In the genomic region with DNA sequence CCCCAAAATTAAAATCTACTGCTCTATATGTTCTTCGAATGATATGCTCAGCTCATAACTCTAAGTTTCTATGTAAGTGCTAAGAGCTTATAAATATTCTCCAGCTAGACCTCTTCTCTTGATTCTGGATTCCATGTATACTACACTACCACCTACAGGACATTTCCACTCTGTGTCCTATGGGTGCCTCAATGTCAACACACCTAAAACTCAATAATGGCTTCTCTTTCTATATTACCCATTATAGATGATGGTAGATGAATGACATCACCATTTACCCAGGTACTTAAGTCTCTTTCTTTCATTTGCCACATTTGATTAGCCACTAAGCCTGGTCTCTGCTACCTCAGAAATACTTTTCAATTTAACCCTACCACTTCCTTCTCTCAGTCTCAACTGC, we compare ENCODE assay signal across 9 cellular contexts. TPM values are rescaled to one million over a fixed set of nuclear protein-coding genes. Genes with fewer than 3 reads are reported as not detected.
DNase-seq lines count a peak whose midpoint lies in the region; ATAC-seq and TF ChIP-seq lines count a peak whose summit lies in the region.
"Had no signal": no experiment of that assay in that cellular context is flagged by ENCODE, and none has a peak within 500 bp of the region (broad histone marks: within the 10 kb centered on the region; RNA-seq: fewer than 3 reads in every experiment).

No MANE protein-coding gene starts in this region.

- H3K27me3 Mint-ChIP-seq in activated CD4-positive, alpha-beta T cell treated with anti-CD3 and anti-CD28 coated beads for 36 hours: no peaks in the 10 kb centered on the region
- H3K27me3 Mint-ChIP-seq in activated CD4-positive, alpha-beta T cell treated with anti-CD3 and anti-CD28 coated beads, Interleukin-2, amount 10 ng/mL, durations not matched to agents 7 days and 5 days: no peaks in the 10 kb centered on the region
- no peaks in the 10 kb centered on the region for H3K27me3 Mint-ChIP-seq in activated CD4-positive, alpha-beta T cell treated with anti-CD3 and anti-CD28 coated beads, Interleukin-2, amount 10 ng/mL, durations not matched to agents 24 days and 14 days
- peaks cover 2% of the 10 kb centered on the region for H3K27me3 Mint-ChIP-seq in activated T-helper 1 cell treated with anti-CD3 and anti-CD28 coated beads, Interleukin-12 subunit alpha, Interleukin-12 subunit beta, Interleukin-2, Interleukin-4 antibody, amounts not matched to agents 30 ng/mL and 10 ng/mL and 1 ng/mL, durations not matched to agents 14 hours and 24 hours and 36 hours (ENCODE audit: insufficient read depth)

- no peaks in the 10 kb centered on the region for H3K9me3 Mint-ChIP-seq in activated CD4-positive, alpha-beta T cell treated with anti-CD3 and anti-CD28 coated beads for 36 hours (ENCODE audit: low read depth)
- H3K9me3 Mint-ChIP-seq in activated CD4-positive, alpha-beta T cell treated with anti-CD3 and anti-CD28 coated beads, Interleukin-2, amount 10 ng/mL, durations not matched to agents 7 days and 5 days: peaks cover 7% of the 10 kb centered on the region
- peaks cover 11% of the 10 kb centered on the region for H3K9me3 Mint-ChIP-seq in activated CD4-positive, alpha-beta T cell treated with anti-CD3 and anti-CD28 coated beads, Interleukin-2, amount 10 ng/mL, durations not matched to agents 24 days and 14 days
- no peaks in the 10 kb centered on the region for H3K9me3 Mint-ChIP-seq in activated T-helper 1 cell treated with anti-CD3 and anti-CD28 coated beads, Interleukin-12 subunit alpha, Interleukin-12 subunit beta, Interleukin-2, Interleukin-4 antibody, amounts not matched to agents 30 ng/mL and 10 ng/mL and 1 ng/mL, durations not matched to agents 14 hours and 24 hours and 36 hours

- peaks cover 13% of the 10 kb centered on the region for H3K4me1 Mint-ChIP-seq in activated CD4-positive, alpha-beta T cell treated with anti-CD3 and anti-CD28 coated beads for 36 hours
- peaks cover 30% of the 10 kb centered on the region for H3K4me1 Mint-ChIP-seq in activated CD4-positive, alpha-beta T cell treated with anti-CD3 and anti-CD28 coated beads, Interleukin-2, amount 10 ng/mL, durations not matched to agents 7 days and 5 days
- peaks cover 20% of the 10 kb centered on the region for H3K4me1 Mint-ChIP-seq in activated CD4-positive, alpha-beta T cell treated with anti-CD3 and anti-CD28 coated beads, Interleukin-2, amount 10 ng/mL, durations not matched to agents 24 days and 14 days
- H3K4me1 Mint-ChIP-seq in activated T-helper 1 cell treated with anti-CD3 and anti-CD28 coated beads, Interleukin-12 subunit alpha, Interleukin-12 subunit beta, Interleukin-2, Interleukin-4 antibody, amounts not matched to agents 30 ng/mL and 10 ng/mL and 1 ng/mL, durations not matched to agents 14 hours and 24 hours and 36 hours (ENCODE audit: low read depth): peaks cover 21% of the 10 kb centered on the region

- intact Hi-C loops in activated CD4-positive, alpha-beta T cell treated with anti-CD3 and anti-CD28 coated beads for 36 hours (cut with DNase I, micrococcal nuclease): loop anchor here (2.0 to 5.0 kb wide), 3 partner anchors 85 to 237 kb away; partner anchors contain the start of gene GPR161 (in 1 of the 2)
- intact Hi-C loops in activated CD4-positive, alpha-beta T cell treated with anti-CD3 and anti-CD28 coated beads, Interleukin-2, amount 10 ng/mL, durations not matched to agents 24 days and 14 days (cut with micrococcal nuclease): loop anchor here (2.0 to 5.0 kb wide), 3 partner anchors 87 to 240 kb away; partner anchors contain the start of gene TIPRL
- intact Hi-C loops in activated T-helper 1 cell treated with anti-CD3 and anti-CD28 coated beads, Interleukin-12 subunit alpha, Interleukin-12 subunit beta, Interleukin-2, Interleukin-4 antibody, amounts not matched to agents 30 ng/mL and 10 ng/mL and 1 ng/mL, durations not matched to agents 14 hours and 24 hours and 36 hours (cut with micrococcal nuclease): loop anchor here (1.0 to 2.0 kb wide), 3 partner anchors 87 to 238 kb away; partner anchors contain the start of gene TIPRL

- no peak overlapping the region for H3K27ac Mint-ChIP-seq in activated CD4-positive, alpha-beta T cell treated with anti-CD3 and anti-CD28 coated beads for 36 hours
- H3K27ac Mint-ChIP-seq in activated CD4-positive, alpha-beta T cell treated with anti-CD3 and anti-CD28 coated beads, Interleukin-2, amount 10 ng/mL, durations not matched to agents 7 days and 5 days: no peak overlapping the region
- no peak overlapping the region for H3K27ac Mint-ChIP-seq in activated CD4-positive, alpha-beta T cell treated with anti-CD3 and anti-CD28 coated beads, Interleukin-2, amount 10 ng/mL, durations not matched to agents 24 days and 14 days
- no peak overlapping the region for H3K27ac Mint-ChIP-seq in activated T-helper 1 cell treated with anti-CD3 and anti-CD28 coated beads, Interleukin-12 subunit alpha, Interleukin-12 subunit beta, Interleukin-2, Interleukin-4 antibody, amounts not matched to agents 30 ng/mL and 10 ng/mL and 1 ng/mL, durations not matched to agents 14 hours and 24 hours and 36 hours

- CTCF ChIA-PET in activated CD4-positive, alpha-beta T cell treated with anti-CD3 and anti-CD28 coated beads for 36 hours (lab: Charles Lee): interaction anchor here (0.9 to 2.4 kb wide), 2 partner anchors 13 to 21 kb away, joined by 3 to 8 read pairs; no protein-coding TSS in a partner anchor
- CTCF ChIA-PET in activated CD4-positive, alpha-beta T cell treated with anti-CD3 and anti-CD28 coated beads, Interleukin-2, amount 10 ng/mL, durations not matched to agents 7 days and 5 days (lab: Charles Lee): interaction anchor here (0.5 to 1.5 kb wide), 5 partner anchors 9 to 842 kb away, joined by 3 to 6 read pairs (median 3); no protein-coding TSS in a partner anchor

- POLR2A ChIA-PET in activated CD4-positive, alpha-beta T cell treated with anti-CD3 and anti-CD28 coated beads for 36 hours (lab: Charles Lee): no interaction called here
- POLR2A ChIA-PET in activated CD4-positive, alpha-beta T cell treated with anti-CD3 and anti-CD28 coated beads, Interleukin-2, amount 10 ng/mL, durations not matched to agents 7 days and 5 days (lab: Charles Lee): interaction anchor here (1.0 kb wide), 1 partner anchor 86 kb away, joined by 3 read pairs; no protein-coding TSS in a partner anchor

- peaks cover 2% of the 10 kb centered on the region for H3K36me3 Mint-ChIP-seq in activated CD4-positive, alpha-beta T cell treated with anti-CD3 and anti-CD28 coated beads for 36 hours (ENCODE audit: low read depth)
- peaks cover 6% of the 10 kb centered on the region for H3K36me3 Mint-ChIP-seq in activated CD4-positive, alpha-beta T cell treated with anti-CD3 and anti-CD28 coated beads, Interleukin-2, amount 10 ng/mL, durations not matched to agents 7 days and 5 days (ENCODE audit: low read depth)
- H3K36me3 Mint-ChIP-seq in activated CD4-positive, alpha-beta T cell treated with anti-CD3 and anti-CD28 coated beads, Interleukin-2, amount 10 ng/mL, durations not matched to agents 24 days and 14 days (ENCODE audit: low read depth): peaks cover 2% of the 10 kb centered on the region
- peaks cover 8% of the 10 kb centered on the region for H3K36me3 Mint-ChIP-seq in activated T-helper 1 cell treated with anti-CD3 and anti-CD28 coated beads, Interleukin-12 subunit alpha, Interleukin-12 subunit beta, Interleukin-2, Interleukin-4 antibody, amounts not matched to agents 30 ng/mL and 10 ng/mL and 1 ng/mL, durations not matched to agents 14 hours and 24 hours and 36 hours (ENCODE audit: low read depth)
- H3K36me3 Mint-ChIP-seq: brain had no signal

- DNase-seq in activated CD4-positive, alpha-beta T cell treated with anti-CD3 and anti-CD28 coated beads for 36 hours: no peak
- no peak for DNase-seq in activated CD4-positive, alpha-beta T cell treated with anti-CD3 and anti-CD28 coated beads, Interleukin-2, amount 10 ng/mL, durations not matched to agents 7 days and 5 days
- DNase-seq in NCI-H2081 (lab: John Stamatoyannopoulos, UW) (peak; percentile 16 to 53), cerebellar cortex (ENCODE audit: low spot score) (peak; percentile 8), omental fat pad (ENCODE audit: low spot score) (no peak)
- no peak for DNase-seq in stimulated activated naive CD8-positive, alpha-beta T cell treated with anti-CD3 and anti-CD28 coated beads, Interleukin-15, Interleukin-2, amounts not matched to agents 100 U/mL and 50 U/mL, for 24 hours
- no peak for DNase-seq in activated CD4-positive, alpha-beta T cell treated with anti-CD3 and anti-CD28 coated beads, Interleukin-2, amount 10 ng/mL, durations not matched to agents 24 days and 14 days
- DNase-seq in activated T-helper 1 cell treated with anti-CD3 and anti-CD28 coated beads, Interleukin-12 subunit alpha, Interleukin-12 subunit beta, Interleukin-2, Interleukin-4 antibody, amounts not matched to agents 30 ng/mL and 10 ng/mL and 1 ng/mL, durations not matched to agents 14 hours and 24 hours and 36 hours (ENCODE audit: low spot score): no peak

- ATAC-seq in activated CD4-positive, alpha-beta T cell treated with anti-CD3 and anti-CD28 coated beads for 36 hours: peak; percentile 78
- ATAC-seq in stimulated activated naive CD8-positive, alpha-beta T cell treated with anti-CD3 and anti-CD28 coated beads, Interleukin-15, Interleukin-2, amounts not matched to agents 100 U/mL and 50 U/mL, for 24 hours: peak; percentile 40
- ATAC-seq in omental fat pad (ENCODE audit: low FRiP score): no peak

- H3K4me3 Mint-ChIP-seq in activated CD4-positive, alpha-beta T cell treated with anti-CD3 and anti-CD28 coated beads for 36 hours: no peak overlapping the region
- no peak overlapping the region for H3K4me3 Mint-ChIP-seq in activated CD4-positive, alpha-beta T cell treated with anti-CD3 and anti-CD28 coated beads, Interleukin-2, amount 10 ng/mL, durations not matched to agents 7 days and 5 days
- H3K4me3 Mint-ChIP-seq in activated CD4-positive, alpha-beta T cell treated with anti-CD3 and anti-CD28 coated beads, Interleukin-2, amount 10 ng/mL, durations not matched to agents 24 days and 14 days: no peak overlapping the region
- H3K4me3 Mint-ChIP-seq in activated T-helper 1 cell treated with anti-CD3 and anti-CD28 coated beads, Interleukin-12 subunit alpha, Interleukin-12 subunit beta, Interleukin-2, Interleukin-4 antibody, amounts not matched to agents 30 ng/mL and 10 ng/mL and 1 ng/mL, durations not matched to agents 14 hours and 24 hours and 36 hours: no peak overlapping the region
- H3K4me3 Mint-ChIP-seq: brain had no signal

- no peak for TF ChIP-seq CTCF in omental fat pad (IDR thresholded peaks at IDR 0.05)

RNA-seq across cellular contexts. Expression of gene TBX19, which starts 41.3 kb away (rescaled TPM):
- total RNA-seq in activated CD4-positive, alpha-beta T cell treated with anti-CD3 and anti-CD28 coated beads for 36 hours: 1 to 10 TPM; 2.5 to 2.6 TPM
- total RNA-seq in activated CD4-positive, alpha-beta T cell treated with anti-CD3 and anti-CD28 coated beads, Interleukin-2, amount 10 ng/mL, durations not matched to agents 7 days and 5 days: 1 to 10 TPM; 2.7 to 3.1 TPM
- 2.5 and 3.2 TPM in 2 replicates for total RNA-seq in activated CD4-positive, alpha-beta T cell treated with anti-CD3 and anti-CD28 coated beads, Interleukin-2, amount 10 ng/mL, durations not matched to agents 24 days and 14 days
- 2.0 and 2.5 TPM in 2 replicates for total RNA-seq in activated T-helper 1 cell treated with anti-CD3 and anti-CD28 coated beads, Interleukin-12 subunit alpha, Interleukin-12 subunit beta, Interleukin-2, Interleukin-4 antibody, amounts not matched to agents 30 ng/mL and 10 ng/mL and 1 ng/mL, durations not matched to agents 14 hours and 24 hours and 36 hours
- total RNA-seq in omental fat pad: 1 to 10 TPM in 3 of 4 donors, under 1 TPM in 1; 0.56 to 1.4 (median 1.3) TPM

Comparison
In these comparisons a context has a peak if more than half of its experiments do, and no peak if none do; other contexts are left out.
1. DNase-seq: peak in NCI-H2081 (2 of 2) and cerebellar cortex (single experiment); none in activated CD4-positive, alpha-beta T cell treated with anti-CD3 and anti-CD28 coated beads for 36 hours (single experiment), activated CD4-positive, alpha-beta T cell treated with anti-CD3 and anti-CD28 coated beads, Interleukin-2, amount 10 ng/mL, durations not matched to agents 7 days and 5 days (single experiment), stimulated activated naive CD8-positive, alpha-beta T cell treated with anti-CD3 and anti-CD28 coated beads, Interleukin-15, Interleukin-2, amounts not matched to agents 100 U/mL and 50 U/mL, for 24 hours (single experiment), activated CD4-positive, alpha-beta T cell treated with anti-CD3 and anti-CD28 coated beads, Interleukin-2, amount 10 ng/mL, durations not matched to agents 24 days and 14 days (single experiment), activated T-helper 1 cell treated with anti-CD3 and anti-CD28 coated beads, Interleukin-12 subunit alpha, Interleukin-12 subunit beta, Interleukin-2, Interleukin-4 antibody, amounts not matched to agents 30 ng/mL and 10 ng/mL and 1 ng/mL, durations not matched to agents 14 hours and 24 hours and 36 hours (single experiment) and omental fat pad (single experiment).